In the genomic region with DNA sequence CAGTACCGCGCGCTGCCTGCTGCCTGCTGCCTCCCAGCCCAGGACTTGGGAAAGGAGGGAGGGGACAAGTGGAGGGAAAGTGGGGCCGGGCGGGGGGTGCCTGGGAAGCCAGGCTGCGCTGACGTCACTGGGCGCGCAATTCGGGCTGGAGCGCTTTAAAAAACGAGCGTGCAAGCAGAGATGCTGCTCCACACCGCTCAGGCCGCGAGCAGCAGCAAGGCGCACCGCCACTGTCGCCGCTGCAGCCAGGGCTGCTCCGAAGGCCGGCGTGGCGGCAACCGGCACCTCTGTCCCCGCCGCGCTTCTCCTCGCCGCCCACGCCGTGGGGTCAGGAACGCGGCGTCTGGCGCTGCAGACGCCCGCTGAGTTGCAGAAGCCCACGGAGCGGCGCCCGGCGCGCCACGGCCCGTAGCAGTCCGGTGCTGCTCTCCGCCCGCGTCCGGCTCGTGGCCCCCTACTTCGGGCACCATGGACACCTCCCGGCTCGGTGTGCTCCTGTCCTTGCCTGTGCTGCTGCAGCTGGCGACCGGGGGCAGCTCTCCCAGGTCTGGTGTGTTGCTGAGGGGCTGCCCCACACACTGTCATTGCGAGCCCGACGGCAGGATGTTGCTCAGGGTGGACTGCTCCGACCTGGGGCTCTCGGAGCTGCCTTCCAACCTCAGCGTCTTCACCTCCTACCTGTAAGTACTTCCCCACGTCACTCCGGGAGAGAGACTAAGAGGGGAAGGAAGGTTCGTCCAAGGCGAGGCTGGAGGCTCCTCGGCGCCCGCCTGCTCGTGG, we compare ENCODE assay signal across 1 cellular context.
TF ChIP-seq lines count a peak whose summit lies in the region.

A gene with protein sequence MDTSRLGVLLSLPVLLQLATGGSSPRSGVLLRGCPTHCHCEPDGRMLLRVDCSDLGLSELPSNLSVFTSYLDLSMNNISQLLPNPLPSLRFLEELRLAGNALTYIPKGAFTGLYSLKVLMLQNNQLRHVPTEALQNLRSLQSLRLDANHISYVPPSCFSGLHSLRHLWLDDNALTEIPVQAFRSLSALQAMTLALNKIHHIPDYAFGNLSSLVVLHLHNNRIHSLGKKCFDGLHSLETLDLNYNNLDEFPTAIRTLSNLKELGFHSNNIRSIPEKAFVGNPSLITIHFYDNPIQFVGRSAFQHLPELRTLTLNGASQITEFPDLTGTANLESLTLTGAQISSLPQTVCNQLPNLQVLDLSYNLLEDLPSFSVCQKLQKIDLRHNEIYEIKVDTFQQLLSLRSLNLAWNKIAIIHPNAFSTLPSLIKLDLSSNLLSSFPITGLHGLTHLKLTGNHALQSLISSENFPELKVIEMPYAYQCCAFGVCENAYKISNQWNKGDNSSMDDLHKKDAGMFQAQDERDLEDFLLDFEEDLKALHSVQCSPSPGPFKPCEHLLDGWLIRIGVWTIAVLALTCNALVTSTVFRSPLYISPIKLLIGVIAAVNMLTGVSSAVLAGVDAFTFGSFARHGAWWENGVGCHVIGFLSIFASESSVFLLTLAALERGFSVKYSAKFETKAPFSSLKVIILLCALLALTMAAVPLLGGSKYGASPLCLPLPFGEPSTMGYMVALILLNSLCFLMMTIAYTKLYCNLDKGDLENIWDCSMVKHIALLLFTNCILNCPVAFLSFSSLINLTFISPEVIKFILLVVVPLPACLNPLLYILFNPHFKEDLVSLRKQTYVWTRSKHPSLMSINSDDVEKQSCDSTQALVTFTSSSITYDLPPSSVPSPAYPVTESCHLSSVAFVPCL (plus strand): TSS at position 186 of the 780 bp plus-strand sequence. CDS start 283 bp downstream, at position 469.

TF ChIP-seq in HepG2, 621 proteins besides CTCF, POLR2A, EP300 and RAD21 (continued from another document and continues in another):
- TF ChIP-seq HDAC6 (IDR thresholded peaks at IDR 0.05; ENCODE audit: low read depth, low read length) (no peak), ZNF34 (CRISPR knock-in tag; IDR thresholded peaks at IDR 0.05; ENCODE audit: borderline replicate concordance) (no peak), ZNF788 (CRISPR knock-in tag; IDR thresholded peaks at IDR 0.05; ENCODE audit: borderline replicate concordance) (peak; percentile 82; the same call in 1 of the 2 replicates), ZNF260 (CRISPR knock-in tag; IDR thresholded peaks at IDR 0.05; ENCODE audit: borderline replicate concordance, low read depth) (no peak), YEATS4 (CRISPR knock-in tag; IDR thresholded peaks at IDR 0.05; ENCODE audit: borderline replicate concordance) (no peak), ZNF724P (CRISPR knock-in tag; IDR thresholded peaks at IDR 0.05; ENCODE audit: borderline replicate concordance) (no peak), NCOA5 (CRISPR knock-in tag; IDR thresholded peaks at IDR 0.05) (no peak), KAT8 (CRISPR knock-in tag; IDR thresholded peaks at IDR 0.05) (peak; percentile 10; the same call in 1 of the 2 replicates), ZNF431 (CRISPR knock-in tag; IDR thresholded peaks at IDR 0.05; ENCODE audit: borderline replicate concordance, low read depth) (0 out of 2 replicates have a peak, but pooled peaks have one; percentile 21), FOXO1 (CRISPR knock-in tag; IDR thresholded peaks at IDR 0.05) (peak; percentile 33), ZNF337 (CRISPR knock-in tag; IDR thresholded peaks at IDR 0.05; ENCODE audit: borderline replicate concordance, low read depth) (no peak), PLRG1 (conservative IDR thresholded peaks at IDR 0.05) (no peak), ZSCAN31 (CRISPR knock-in tag; IDR thresholded peaks at IDR 0.05; ENCODE audit: low read depth) (no peak; the same call in 1 of the 2 replicates), CREM (IDR thresholded peaks at IDR 0.05) (no peak; the same call in 1 of the 2 replicates), CREM (CRISPR knock-in tag; IDR thresholded peaks at IDR 0.05) (no peak), NFE2L2 (IDR thresholded peaks at IDR 0.05; ENCODE audit: low read length) (no peak), ZNF616 (CRISPR knock-in tag; IDR thresholded peaks at IDR 0.05; ENCODE audit: low read depth) (no peak), ZNF501 (CRISPR knock-in tag; IDR thresholded peaks at IDR 0.05) (no peak), ZNF343 (CRISPR knock-in tag; IDR thresholded peaks at IDR 0.05) (no peak), RFX5 (IDR thresholded peaks at IDR 0.05; ENCODE audit: low read depth, low read length) (no peak), SCMH1 (CRISPR knock-in tag; IDR thresholded peaks at IDR 0.05; ENCODE audit: borderline replicate concordance) (no peak), SMAD1 (CRISPR knock-in tag; IDR thresholded peaks at IDR 0.05; ENCODE audit: borderline replicate concordance, low read depth) (no peak), TBX2 (CRISPR knock-in tag; IDR thresholded peaks at IDR 0.05; ENCODE audit: borderline replicate concordance) (peak; percentile 25; the same call in 1 of the 2 replicates), ZNF17 (CRISPR knock-in tag; IDR thresholded peaks at IDR 0.05) (no peak), RBAK (CRISPR knock-in tag; IDR thresholded peaks at IDR 0.05) (no peak), TSC22D2 (CRISPR knock-in tag; IDR thresholded peaks at IDR 0.05; ENCODE audit: borderline replicate concordance) (peak; percentile 22; the same call in 1 of the 2 replicates), ZBTB8A (CRISPR knock-in tag; IDR thresholded peaks at IDR 0.05; ENCODE audit: borderline replicate concordance, low read depth) (no peak), KDM5A (IDR thresholded peaks at IDR 0.05; ENCODE audit: borderline replicate concordance, low read length) (no peak), KMT2A (CRISPR knock-in tag; IDR thresholded peaks at IDR 0.05) (0 out of 2 replicates have a peak, but pooled peaks have one; percentile 19), CHD4 (IDR thresholded peaks at IDR 0.05; ENCODE audit: borderline replicate concordance, low read length) (no peak), ZNF496 (CRISPR knock-in tag; IDR thresholded peaks at IDR 0.05; ENCODE audit: insufficient replicate concordance) (no peak), TBX3 (IDR thresholded peaks at IDR 0.05; ENCODE audit: borderline replicate concordance) (no peak), GATA4 (IDR thresholded peaks at IDR 0.05; ENCODE audit: borderline replicate concordance, low read depth) (no peak), RARG (CRISPR knock-in tag; IDR thresholded peaks at IDR 0.05; ENCODE audit: low read depth) (no peak), HNRNPK (IDR thresholded peaks at IDR 0.05; ENCODE audit: low read depth, low read length, poor library complexity, severe bottlenecking) (peak; percentile 81), NR2C2 (CRISPR knock-in tag; IDR thresholded peaks at IDR 0.05; ENCODE audit: borderline replicate concordance) (no peak), KMT2B (CRISPR knock-in tag; IDR thresholded peaks at IDR 0.05) (no peak), RORA (CRISPR knock-in tag; IDR thresholded peaks at IDR 0.05) (no peak), TGIF2 (CRISPR knock-in tag; IDR thresholded peaks at IDR 0.05) (no peak), KAT7 (CRISPR knock-in tag; IDR thresholded peaks at IDR 0.05; ENCODE audit: borderline replicate concordance) (no peak), PRMT3 (CRISPR knock-in tag; IDR thresholded peaks at IDR 0.05; ENCODE audit: borderline replicate concordance, low read depth) (peak; percentile 37; the same call in 1 of the 2 replicates)
- TF ChIP-seq, protein P1, sequence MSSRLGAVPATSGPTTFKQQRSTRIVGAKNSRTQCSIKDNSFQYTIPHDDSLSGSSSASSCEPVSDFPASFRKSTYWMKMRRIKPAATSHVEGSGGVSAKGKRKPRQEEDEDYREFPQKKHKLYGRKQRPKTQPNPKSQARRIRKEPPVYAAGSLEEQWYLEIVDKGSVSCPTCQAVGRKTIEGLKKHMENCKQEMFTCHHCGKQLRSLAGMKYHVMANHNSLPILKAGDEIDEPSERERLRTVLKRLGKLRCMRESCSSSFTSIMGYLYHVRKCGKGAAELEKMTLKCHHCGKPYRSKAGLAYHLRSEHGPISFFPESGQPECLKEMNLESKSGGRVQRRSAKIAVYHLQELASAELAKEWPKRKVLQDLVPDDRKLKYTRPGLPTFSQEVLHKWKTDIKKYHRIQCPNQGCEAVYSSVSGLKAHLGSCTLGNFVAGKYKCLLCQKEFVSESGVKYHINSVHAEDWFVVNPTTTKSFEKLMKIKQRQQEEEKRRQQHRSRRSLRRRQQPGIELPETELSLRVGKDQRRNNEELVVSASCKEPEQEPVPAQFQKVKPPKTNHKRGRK (CRISPR knock-in tag; IDR thresholded peaks at IDR 0.05), result no peak
- TF ChIP-seq, protein P2, sequence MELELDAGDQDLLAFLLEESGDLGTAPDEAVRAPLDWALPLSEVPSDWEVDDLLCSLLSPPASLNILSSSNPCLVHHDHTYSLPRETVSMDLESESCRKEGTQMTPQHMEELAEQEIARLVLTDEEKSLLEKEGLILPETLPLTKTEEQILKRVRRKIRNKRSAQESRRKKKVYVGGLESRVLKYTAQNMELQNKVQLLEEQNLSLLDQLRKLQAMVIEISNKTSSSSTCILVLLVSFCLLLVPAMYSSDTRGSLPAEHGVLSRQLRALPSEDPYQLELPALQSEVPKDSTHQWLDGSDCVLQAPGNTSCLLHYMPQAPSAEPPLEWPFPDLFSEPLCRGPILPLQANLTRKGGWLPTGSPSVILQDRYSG (CRISPR knock-in tag; IDR thresholded peaks at IDR 0.05), result 0 out of 2 replicates have a peak, but pooled peaks have one; percentile 20
- TF ChIP-seq, protein P3, sequence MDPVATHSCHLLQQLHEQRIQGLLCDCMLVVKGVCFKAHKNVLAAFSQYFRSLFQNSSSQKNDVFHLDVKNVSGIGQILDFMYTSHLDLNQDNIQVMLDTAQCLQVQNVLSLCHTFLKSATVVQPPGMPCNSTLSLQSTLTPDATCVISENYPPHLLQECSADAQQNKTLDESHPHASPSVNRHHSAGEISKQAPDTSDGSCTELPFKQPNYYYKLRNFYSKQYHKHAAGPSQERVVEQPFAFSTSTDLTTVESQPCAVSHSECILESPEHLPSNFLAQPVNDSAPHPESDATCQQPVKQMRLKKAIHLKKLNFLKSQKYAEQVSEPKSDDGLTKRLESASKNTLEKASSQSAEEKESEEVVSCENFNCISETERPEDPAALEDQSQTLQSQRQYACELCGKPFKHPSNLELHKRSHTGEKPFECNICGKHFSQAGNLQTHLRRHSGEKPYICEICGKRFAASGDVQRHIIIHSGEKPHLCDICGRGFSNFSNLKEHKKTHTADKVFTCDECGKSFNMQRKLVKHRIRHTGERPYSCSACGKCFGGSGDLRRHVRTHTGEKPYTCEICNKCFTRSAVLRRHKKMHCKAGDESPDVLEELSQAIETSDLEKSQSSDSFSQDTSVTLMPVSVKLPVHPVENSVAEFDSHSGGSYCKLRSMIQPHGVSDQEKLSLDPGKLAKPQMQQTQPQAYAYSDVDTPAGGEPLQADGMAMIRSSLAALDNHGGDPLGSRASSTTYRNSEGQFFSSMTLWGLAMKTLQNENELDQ (CRISPR knock-in tag; IDR thresholded peaks at IDR 0.05; ENCODE audit: borderline replicate concordance), result no peak
- TF ChIP-seq, protein P4, sequence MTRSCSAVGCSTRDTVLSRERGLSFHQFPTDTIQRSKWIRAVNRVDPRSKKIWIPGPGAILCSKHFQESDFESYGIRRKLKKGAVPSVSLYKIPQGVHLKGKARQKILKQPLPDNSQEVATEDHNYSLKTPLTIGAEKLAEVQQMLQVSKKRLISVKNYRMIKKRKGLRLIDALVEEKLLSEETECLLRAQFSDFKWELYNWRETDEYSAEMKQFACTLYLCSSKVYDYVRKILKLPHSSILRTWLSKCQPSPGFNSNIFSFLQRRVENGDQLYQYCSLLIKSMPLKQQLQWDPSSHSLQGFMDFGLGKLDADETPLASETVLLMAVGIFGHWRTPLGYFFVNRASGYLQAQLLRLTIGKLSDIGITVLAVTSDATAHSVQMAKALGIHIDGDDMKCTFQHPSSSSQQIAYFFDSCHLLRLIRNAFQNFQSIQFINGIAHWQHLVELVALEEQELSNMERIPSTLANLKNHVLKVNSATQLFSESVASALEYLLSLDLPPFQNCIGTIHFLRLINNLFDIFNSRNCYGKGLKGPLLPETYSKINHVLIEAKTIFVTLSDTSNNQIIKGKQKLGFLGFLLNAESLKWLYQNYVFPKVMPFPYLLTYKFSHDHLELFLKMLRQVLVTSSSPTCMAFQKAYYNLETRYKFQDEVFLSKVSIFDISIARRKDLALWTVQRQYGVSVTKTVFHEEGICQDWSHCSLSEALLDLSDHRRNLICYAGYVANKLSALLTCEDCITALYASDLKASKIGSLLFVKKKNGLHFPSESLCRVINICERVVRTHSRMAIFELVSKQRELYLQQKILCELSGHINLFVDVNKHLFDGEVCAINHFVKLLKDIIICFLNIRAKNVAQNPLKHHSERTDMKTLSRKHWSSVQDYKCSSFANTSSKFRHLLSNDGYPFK (CRISPR knock-in tag; IDR thresholded peaks at IDR 0.05; ENCODE audit: borderline replicate concordance), result no peak
- TF ChIP-seq, protein P5, sequence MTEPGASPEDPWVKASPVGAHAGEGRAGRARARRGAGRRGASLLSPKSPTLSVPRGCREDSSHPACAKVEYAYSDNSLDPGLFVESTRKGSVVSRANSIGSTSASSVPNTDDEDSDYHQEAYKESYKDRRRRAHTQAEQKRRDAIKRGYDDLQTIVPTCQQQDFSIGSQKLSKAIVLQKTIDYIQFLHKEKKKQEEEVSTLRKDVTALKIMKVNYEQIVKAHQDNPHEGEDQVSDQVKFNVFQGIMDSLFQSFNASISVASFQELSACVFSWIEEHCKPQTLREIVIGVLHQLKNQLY (CRISPR knock-in tag; IDR thresholded peaks at IDR 0.05), result no peak
- TF ChIP-seq, protein P6, sequence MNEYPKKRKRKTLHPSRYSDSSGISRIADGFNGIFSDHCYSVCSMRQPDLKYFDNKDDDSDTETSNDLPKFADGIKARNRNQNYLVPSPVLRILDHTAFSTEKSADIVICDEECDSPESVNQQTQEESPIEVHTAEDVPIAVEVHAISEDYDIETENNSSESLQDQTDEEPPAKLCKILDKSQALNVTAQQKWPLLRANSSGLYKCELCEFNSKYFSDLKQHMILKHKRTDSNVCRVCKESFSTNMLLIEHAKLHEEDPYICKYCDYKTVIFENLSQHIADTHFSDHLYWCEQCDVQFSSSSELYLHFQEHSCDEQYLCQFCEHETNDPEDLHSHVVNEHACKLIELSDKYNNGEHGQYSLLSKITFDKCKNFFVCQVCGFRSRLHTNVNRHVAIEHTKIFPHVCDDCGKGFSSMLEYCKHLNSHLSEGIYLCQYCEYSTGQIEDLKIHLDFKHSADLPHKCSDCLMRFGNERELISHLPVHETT (CRISPR knock-in tag; conservative IDR thresholded peaks at IDR 0.05), result no peak
- TF ChIP-seq, protein P7, sequence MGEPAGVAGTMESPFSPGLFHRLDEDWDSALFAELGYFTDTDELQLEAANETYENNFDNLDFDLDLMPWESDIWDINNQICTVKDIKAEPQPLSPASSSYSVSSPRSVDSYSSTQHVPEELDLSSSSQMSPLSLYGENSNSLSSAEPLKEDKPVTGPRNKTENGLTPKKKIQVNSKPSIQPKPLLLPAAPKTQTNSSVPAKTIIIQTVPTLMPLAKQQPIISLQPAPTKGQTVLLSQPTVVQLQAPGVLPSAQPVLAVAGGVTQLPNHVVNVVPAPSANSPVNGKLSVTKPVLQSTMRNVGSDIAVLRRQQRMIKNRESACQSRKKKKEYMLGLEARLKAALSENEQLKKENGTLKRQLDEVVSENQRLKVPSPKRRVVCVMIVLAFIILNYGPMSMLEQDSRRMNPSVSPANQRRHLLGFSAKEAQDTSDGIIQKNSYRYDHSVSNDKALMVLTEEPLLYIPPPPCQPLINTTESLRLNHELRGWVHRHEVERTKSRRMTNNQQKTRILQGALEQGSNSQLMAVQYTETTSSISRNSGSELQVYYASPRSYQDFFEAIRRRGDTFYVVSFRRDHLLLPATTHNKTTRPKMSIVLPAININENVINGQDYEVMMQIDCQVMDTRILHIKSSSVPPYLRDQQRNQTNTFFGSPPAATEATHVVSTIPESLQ (CRISPR knock-in tag; conservative IDR thresholded peaks at IDR 0.05), result no peak
- TF ChIP-seq, protein P8, sequence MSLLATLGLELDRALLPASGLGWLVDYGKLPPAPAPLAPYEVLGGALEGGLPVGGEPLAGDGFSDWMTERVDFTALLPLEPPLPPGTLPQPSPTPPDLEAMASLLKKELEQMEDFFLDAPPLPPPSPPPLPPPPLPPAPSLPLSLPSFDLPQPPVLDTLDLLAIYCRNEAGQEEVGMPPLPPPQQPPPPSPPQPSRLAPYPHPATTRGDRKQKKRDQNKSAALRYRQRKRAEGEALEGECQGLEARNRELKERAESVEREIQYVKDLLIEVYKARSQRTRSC (CRISPR knock-in tag; IDR thresholded peaks at IDR 0.05; ENCODE audit: low read depth), result no peak
